In genomic region chr14:20478915-20479314, GRCh38 we compare ENCODE assay signal across 24 cellular contexts. TPM values are rescaled to one million over a fixed set of nuclear protein-coding genes. Genes with fewer than 3 reads are reported as not detected.
"Had no signal": no experiment of that assay in that cellular context is flagged by ENCODE, and none has a peak within 500 bp of the region (broad histone marks: within the 10 kb centered on the region; RNA-seq: fewer than 3 reads in every experiment).

No MANE protein-coding gene starts in this region.

- H3K27me3 Mint-ChIP-seq: dendritic cell treated with granulocyte-macrophage colony-stimulating factor and Interleukin-4, amounts not matched to agents 40 ng/mL and 50 ng/mL, for 4 days; natural killer cell treated with Interleukin-12 subunit alpha and Interleukin-12 subunit beta and Interleukin-15 and Interleukin-18, amount 100 ng/mL, for 72 hours; stimulated activated naive CD8-positive, alpha-beta T cell treated with anti-CD3 and anti-CD28 coated beads, Interleukin-15, amount 100 ng/mL, for 72 hours had no signal

- H3K27ac ChIP-seq: ascending aorta, brain microvascular endothelial cell, esophagus muscularis mucosa, left ventricle myocardium inferior, ovary, uterus had no signal

- H3K27ac Mint-ChIP-seq: dendritic cell treated with granulocyte-macrophage colony-stimulating factor and Interleukin-4, amounts not matched to agents 40 ng/mL and 50 ng/mL, for 4 days; WTC11 had no signal

- H3K36me3 ChIP-seq: ovary, uterus had no signal

- DNase-seq: activated CD8-positive, alpha-beta memory T cell treated with anti-CD3 and anti-CD28 coated beads, Interleukin-2, amount 50 U/mL, for 48 hours; activated naive CD4-positive, alpha-beta T cell; activated T-cell treated with anti-CD3 and anti-CD28 coated beads, Interleukin-2, amount 50 U/mL, for 4 hours; brain microvascular endothelial cell; caudate nucleus; effector CD4-positive, alpha-beta T cell; hippocampal formation; left ventricle myocardium inferior; ovary; right cardiac atrium; stimulated activated CD4-positive, alpha-beta T cell treated with anti-CD3 and anti-CD28 coated beads, Interleukin-12 subunit alpha, Interleukin-12 subunit beta, amount 100 ng/mL, for 4 hours; stimulated activated CD4-positive, alpha-beta T cell treated with anti-CD3 and anti-CD28 coated beads, Interleukin-4, amount 100 ng/mL, for 4 hours; stimulated activated naive CD8-positive, alpha-beta T cell treated with anti-CD3 and anti-CD28 coated beads, Interleukin-15, amount 100 ng/mL, for 72 hours; T-helper 1 cell; T-helper 9 cell; uterus had no signal

- H3K4me3 Mint-ChIP-seq: activated T-cell treated with anti-CD3 and anti-CD28 coated beads, Interleukin-2, amount 50 U/mL, for 4 hours; dendritic cell treated with granulocyte-macrophage colony-stimulating factor and Interleukin-4, amounts not matched to agents 40 ng/mL and 50 ng/mL, for 4 days; natural killer cell treated with Interleukin-12 subunit alpha and Interleukin-12 subunit beta and Interleukin-15 and Interleukin-18, amount 100 ng/mL, for 72 hours; stimulated activated naive CD8-positive, alpha-beta T cell treated with anti-CD3 and anti-CD28 coated beads, Interleukin-15, amount 100 ng/mL, for 72 hours; WTC11 had no signal

- H3K27me3 ChIP-seq: ascending aorta, brain microvascular endothelial cell, esophagus muscularis mucosa, ovary, tibial nerve, uterus had no signal

- H3K9me3 ChIP-seq: ascending aorta, esophagus muscularis mucosa, left ventricle myocardium inferior, ovary, tibial nerve, uterus had no signal

- H3K4me3 ChIP-seq: ascending aorta, esophagus muscularis mucosa, left ventricle myocardium inferior, ovary, tibial nerve, uterus had no signal

- H3K9me3 Mint-ChIP-seq: activated T-cell treated with anti-CD3 and anti-CD28 coated beads, Interleukin-2, amount 50 U/mL, for 4 hours; activated T-helper 2 cell treated with anti-CD3 and anti-CD28 coated beads, Interferon-gamma antibody, Interleukin-2, Interleukin-4, amounts not matched to agents 10 μg/mL and 5 μg/mL and 100 μg/mL, durations not matched to agents 14 hours and 24 hours and 36 hours; dendritic cell treated with granulocyte-macrophage colony-stimulating factor and Interleukin-4, amounts not matched to agents 40 ng/mL and 50 ng/mL, for 4 days; natural killer cell treated with Interleukin-12 subunit alpha and Interleukin-12 subunit beta and Interleukin-15 and Interleukin-18, amount 100 ng/mL, for 72 hours; stimulated activated naive CD8-positive, alpha-beta T cell treated with anti-CD3 and anti-CD28 coated beads, Interleukin-15, amount 100 ng/mL, for 72 hours; WTC11 had no signal

- H3K4me1 ChIP-seq: uterus had no signal

- ATAC-seq: activated T-cell treated with anti-CD3 and anti-CD28 coated beads, Interleukin-2, amount 50 U/mL, for 4 hours; natural killer cell treated with Interleukin-12 subunit alpha and Interleukin-12 subunit beta and Interleukin-15 and Interleukin-18, amount 100 ng/mL, for 72 hours; right cardiac atrium; stimulated activated naive CD8-positive, alpha-beta T cell treated with anti-CD3 and anti-CD28 coated beads, Interleukin-15, amount 100 ng/mL, for 72 hours; WTC11 had no signal

RNA-seq across cellular contexts. Expression of gene RNASE10, which starts 26.4 kb away (rescaled TPM):
- total RNA-seq: ascending aorta, esophagus muscularis mucosa, left ventricle myocardium inferior, lung microvascular endothelial cell had no signal
- polyA plus RNA-seq: right cardiac atrium had no signal
